In the genomic region with DNA sequence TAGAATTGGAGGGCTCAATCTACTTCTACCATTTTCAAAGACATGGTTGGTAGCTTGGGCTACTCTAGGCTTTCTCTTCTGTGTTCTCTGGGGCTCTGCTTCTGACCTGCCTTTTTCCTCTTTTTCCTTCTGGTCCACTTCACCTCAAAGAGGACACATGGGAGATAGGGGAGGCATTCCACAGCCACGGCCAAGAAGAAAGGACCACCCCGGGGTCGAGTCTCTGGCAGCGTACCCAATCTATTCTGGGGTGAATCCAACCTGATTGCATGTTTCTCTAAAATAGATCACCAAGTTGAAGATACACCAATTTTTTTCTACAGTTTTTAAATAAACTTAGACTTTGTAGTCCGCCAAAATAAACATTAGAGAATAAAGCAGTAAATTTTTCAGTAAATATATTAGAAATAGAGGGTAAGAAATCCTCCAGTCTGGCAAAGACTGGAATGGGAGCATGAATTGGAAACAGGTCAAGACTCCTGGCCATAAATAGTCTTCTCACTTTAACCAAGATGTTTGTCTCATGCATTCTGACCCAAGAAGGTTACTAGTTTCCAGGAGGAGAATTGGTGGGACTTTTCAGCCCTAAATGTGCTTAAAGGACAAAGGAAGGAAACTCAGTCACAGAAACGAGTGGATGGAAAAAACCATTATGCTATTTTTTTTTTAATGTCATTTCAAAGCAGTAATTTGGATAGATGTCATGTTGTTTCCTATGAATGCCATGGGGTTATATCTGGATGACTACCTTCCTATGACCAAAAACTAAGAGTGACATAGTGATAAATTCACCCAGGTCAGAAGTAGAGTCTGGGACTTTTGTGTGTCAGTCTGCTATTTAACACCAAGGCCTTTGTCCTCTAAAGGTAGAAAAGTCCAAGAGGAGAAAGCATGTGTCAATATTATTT, we compare ENCODE assay signal across 17 cellular contexts.
DNase-seq lines count a peak whose midpoint lies in the region; ATAC-seq and TF ChIP-seq lines count a peak whose summit lies in the region.
"Had no signal": no experiment of that assay in that cellular context is flagged by ENCODE, and none has a peak within 500 bp of the region (broad histone marks: within the 10 kb centered on the region; RNA-seq: fewer than 3 reads in every experiment).

No MANE protein-coding gene starts in this region.

- WGBS in aorta, 2 donors, result 23 to 26% methylated on average over 6 of the region's 6 CpGs

- H3K4me1 ChIP-seq in skeletal muscle tissue (ENCODE audit: control insufficient read depth in 3 of 3, insufficient read depth in 3 of 3, low read length in 3 of 3), result no peaks in the 10 kb centered on the region
- H3K4me1 ChIP-seq in aorta (ENCODE audit: control insufficient read depth in 1 of 2, insufficient read depth in 2 of 2, low read length in 2 of 2), result no peaks in the 10 kb centered on the region
- no peaks in the 10 kb centered on the region for H3K4me1 ChIP-seq in osteoblast (ENCODE audit: insufficient read depth, low read length)

- no peaks in the 10 kb centered on the region for H3K4me1 Mint-ChIP-seq in stimulated activated naive CD8-positive, alpha-beta T cell treated with anti-CD3 and anti-CD28 coated beads, Interleukin-15, amount 100 ng/mL, for 72 hours

- no peak overlapping the region for H3K4me2 ChIP-seq in osteoblast (ENCODE audit: insufficient read depth, low read length)

- intact Hi-C loops in left ventricle myocardium superior (cut with micrococcal nuclease) (no loop called here), aorta (cut with DNase I) (no loop called here)

- no peak for DNase-seq in stimulated activated naive CD8-positive, alpha-beta T cell treated with anti-CD3 and anti-CD28 coated beads, Interleukin-15, Interleukin-2, amounts not matched to agents 100 U/mL and 50 U/mL, for 24 hours
- no peak for DNase-seq in stimulated activated naive CD8-positive, alpha-beta T cell treated with anti-CD3 and anti-CD28 coated beads, Interleukin-15, amount 100 ng/mL, for 72 hours
- DNase-seq in left ventricle myocardium superior (peak; percentile 38), aorta (no peak), caudate nucleus (lab: John Stamatoyannopoulos, UW) (no peak), NCI-H2029 (lab: John Stamatoyannopoulos, UW) (no peak), osteoblast (ENCODE audit: insufficient read length, low spot score, missing footprints) (no peak)
- DNase-seq: EL, H7, KG1, NCI-H1092 treated with DMSO at 0.1 percent for 48 hours, NCI-H1694, NCI-H446 treated with DMSO at 0.1 percent for 48 hours, NCI-H82 had no signal

- H3K27me3 ChIP-seq in skeletal muscle tissue (ENCODE audit: control insufficient read depth in 3 of 3, insufficient read depth in 3 of 3, low read length in 3 of 3) (no peaks in the 10 kb centered on the region), aorta (ENCODE audit: control insufficient read depth in 1 of 2, insufficient read depth in 2 of 2, low read length in 1 of 2) (no peaks in the 10 kb centered on the region), osteoblast (ENCODE audit: insufficient read depth, low read length) (no peaks in the 10 kb centered on the region)

- TF ChIP-seq CTCF in osteoblast (IDR thresholded peaks at IDR 0.05; ENCODE audit: extremely low read depth, low read depth, low read length), result no peak

- no peak overlapping the region for H3K4me3 Mint-ChIP-seq in stimulated activated naive CD8-positive, alpha-beta T cell treated with anti-CD3 and anti-CD28 coated beads, Interleukin-15, amount 100 ng/mL, for 72 hours

- H4K20me1 ChIP-seq in osteoblast (ENCODE audit: insufficient read depth, low read length), result no peaks in the 10 kb centered on the region

- no peaks in the 10 kb centered on the region for H3K9me3 Mint-ChIP-seq in stimulated activated naive CD8-positive, alpha-beta T cell treated with anti-CD3 and anti-CD28 coated beads, Interleukin-15, amount 100 ng/mL, for 72 hours

- no peaks in the 10 kb centered on the region for H3K27me3 Mint-ChIP-seq in stimulated activated naive CD8-positive, alpha-beta T cell treated with anti-CD3 and anti-CD28 coated beads, Interleukin-15, amount 100 ng/mL, for 72 hours

- peak; percentile 79 for ATAC-seq in stimulated activated naive CD8-positive, alpha-beta T cell treated with anti-CD3 and anti-CD28 coated beads, Interleukin-15, Interleukin-2, amounts not matched to agents 100 U/mL and 50 U/mL, for 24 hours
- ATAC-seq in stimulated activated naive CD8-positive, alpha-beta T cell treated with anti-CD3 and anti-CD28 coated beads, Interleukin-15, amount 100 ng/mL, for 72 hours, result no peak
- ATAC-seq in left ventricle myocardium superior (peak; percentile 51), aorta (ENCODE audit: low FRiP score) (peak; percentile 61)
- ATAC-seq: Panc1 had no signal

- no peaks in the 10 kb centered on the region for H3K36me3 ChIP-seq in skeletal muscle tissue (ENCODE audit: control insufficient read depth in 3 of 3, insufficient read depth in 3 of 3, low read length in 3 of 3)
- H3K36me3 ChIP-seq in aorta (ENCODE audit: control insufficient read depth in 1 of 2, insufficient read depth in 2 of 2, low read length in 1 of 2), result no peaks in the 10 kb centered on the region
- H3K36me3 ChIP-seq in osteoblast (ENCODE audit: insufficient read depth, low read length), result no peaks in the 10 kb centered on the region

- no peaks in the 10 kb centered on the region for H3K79me2 ChIP-seq in osteoblast (ENCODE audit: insufficient read depth, low read length)

- H3K4me3 ChIP-seq in skeletal muscle tissue (ENCODE audit: low read length in 3 of 3), result no peak overlapping the region
- no peak overlapping the region for H3K4me3 ChIP-seq in aorta (ENCODE audit: low read length in 2 of 2)
- H3K4me3 ChIP-seq in osteoblast (ENCODE audit: insufficient read depth, low read length), result no peak overlapping the region

- H3K9ac ChIP-seq in skeletal muscle tissue (ENCODE audit: low read depth in 1 of 3, low read length in 3 of 3), result no peak overlapping the region

- no peak overlapping the region for H3K27ac Mint-ChIP-seq in stimulated activated naive CD8-positive, alpha-beta T cell treated with anti-CD3 and anti-CD28 coated beads, Interleukin-15, amount 100 ng/mL, for 72 hours

- H3K27ac ChIP-seq in skeletal muscle tissue (ENCODE audit: low read depth, low read length) (peak overlapping the region; percentile 45), aorta (ENCODE audit: low read depth in 1 of 2, low read length in 2 of 2) (peak overlapping the region in 1 of 2 donors; percentile 84), caudate nucleus (ENCODE audit: low read depth, low read length) (no peak overlapping the region), osteoblast (ENCODE audit: low read depth, low read length) (no peak overlapping the region)
- H3K27ac ChIP-seq: C4-2B had no signal

- H3K9me3 ChIP-seq in skeletal muscle tissue (ENCODE audit: control insufficient read depth in 3 of 3, low read length in 3 of 3) (no peaks in the 10 kb centered on the region), aorta (ENCODE audit: control insufficient read depth, low read length) (no peaks in the 10 kb centered on the region), osteoblast (ENCODE audit: low read depth, low read length) (no peaks in the 10 kb centered on the region)

- H2AFZ ChIP-seq in osteoblast (ENCODE audit: low read length), result no peak overlapping the region
